ENCODE assay signal across 12 cellular contexts in genomic region chr14:103551338-103551762, GRCh38. TPM values are rescaled to one million over a fixed set of nuclear protein-coding genes. Genes with fewer than 3 reads are reported as not detected.
A peak's percentile ranks its signal among the peaks of the same experiment; 100 is the strongest.
DNase-seq lines count a peak whose midpoint lies in the region.
"Had no signal": no experiment of that assay in that cellular context is flagged by ENCODE, and none has a peak within 500 bp of the region (broad histone marks: within the 10 kb centered on the region; RNA-seq: fewer than 3 reads in every experiment).

No MANE protein-coding gene starts in this region.

- H3K9me3 ChIP-seq in skeletal muscle satellite cell (replicated peaks; ENCODE audit: low read length): no peaks in the 10 kb centered on the region

- H3K4me1 ChIP-seq in skeletal muscle satellite cell (ENCODE audit: control insufficient read depth, insufficient read depth, low read length): peaks cover 27% of the 10 kb centered on the region

- no peak overlapping the region for H3K4me3 Mint-ChIP-seq in T-helper 2 cell treated with Interferon-gamma antibody and Interleukin-4, amounts not matched to agents 5 μg/mL and 100 μg/mL, for 36 hours
- H3K4me3 Mint-ChIP-seq: activated naive CD8-positive, alpha-beta T cell treated with anti-CD3 and anti-CD28 coated beads for 36 hours had no signal

- H3K9me3 Mint-ChIP-seq in T-helper 2 cell treated with Interferon-gamma antibody and Interleukin-4, amounts not matched to agents 5 μg/mL and 100 μg/mL, for 36 hours: no peaks in the 10 kb centered on the region
- H3K9me3 Mint-ChIP-seq: activated naive CD8-positive, alpha-beta T cell treated with anti-CD3 and anti-CD28 coated beads for 36 hours had no signal

- peak overlapping the region; percentile 74 for H3K9ac ChIP-seq in skeletal muscle satellite cell (ENCODE audit: low read depth, low read length)

- H3K4me3 ChIP-seq in skeletal muscle satellite cell (ENCODE audit: low read length): peak overlapping the region; percentile 42

- H3K36me3 ChIP-seq in skeletal muscle satellite cell (ENCODE audit: insufficient read depth, low read length): peaks cover 6% of the 10 kb centered on the region

- no peaks in the 10 kb centered on the region for H3K27me3 ChIP-seq in skeletal muscle satellite cell (ENCODE audit: control insufficient read depth, insufficient read depth, low read length)

- H3K27me3 Mint-ChIP-seq in T-helper 2 cell treated with Interferon-gamma antibody and Interleukin-4, amounts not matched to agents 5 μg/mL and 100 μg/mL, for 36 hours (ENCODE audit: low read depth): no peaks in the 10 kb centered on the region
- H3K27me3 Mint-ChIP-seq: activated naive CD8-positive, alpha-beta T cell treated with anti-CD3 and anti-CD28 coated beads for 36 hours had no signal

- in situ Hi-C loops in G401 (cut with HindIII; ENCODE audit: low sequenced_read_pairs): no loop called here

- peak overlapping the region; percentile 67 for H3K4me2 ChIP-seq in skeletal muscle satellite cell (ENCODE audit: low read length)

- peak overlapping the region; percentile 90 for H3K27ac ChIP-seq in cingulate gyrus (ENCODE audit: low read depth, low read length)

- no peaks in the 10 kb centered on the region for H3K36me3 Mint-ChIP-seq in T-helper 2 cell treated with Interferon-gamma antibody and Interleukin-4, amounts not matched to agents 5 μg/mL and 100 μg/mL, for 36 hours (ENCODE audit: low read depth)

- no peaks in the 10 kb centered on the region for H3K4me1 Mint-ChIP-seq in T-helper 2 cell treated with Interferon-gamma antibody and Interleukin-4, amounts not matched to agents 5 μg/mL and 100 μg/mL, for 36 hours (ENCODE audit: low read depth)

- peak; percentile 66 for DNase-seq in G401 (ENCODE audit: low spot score)
- DNase-seq in left kidney (ENCODE audit: low read depth, low spot score): peak; percentile 77
- no peak for DNase-seq in T-helper 2 cell treated with Interferon-gamma antibody and Interleukin-4, amounts not matched to agents 5 μg/mL and 100 μg/mL, for 36 hours (ENCODE audit: low spot score)
- DNase-seq in central memory CD4-positive, alpha-beta T cell: no peak
- no peak for DNase-seq in stimulated activated CD4-positive, alpha-beta T cell treated with anti-CD3 and anti-CD28 coated beads, Interleukin-4, amount 100 ng/mL, for 24 hours
- no peak for DNase-seq in NCI-H2196 treated with DMSO at 0.1 percent for 48 hours (lab: John Stamatoyannopoulos, UW; ENCODE audit: unreplicated experiment)
- DNase-seq: activated CD4-positive, alpha-beta T cell treated with anti-CD3 and anti-CD28 coated beads for 4 hours; activated naive CD8-positive, alpha-beta T cell treated with anti-CD3 and anti-CD28 coated beads for 36 hours; NCI-H2029 treated with DMSO at 0.1 percent for 48 hours; SHP77 had no signal

- no peak overlapping the region for H3K27ac Mint-ChIP-seq in T-helper 2 cell treated with Interferon-gamma antibody and Interleukin-4, amounts not matched to agents 5 μg/mL and 100 μg/mL, for 36 hours
- H3K27ac Mint-ChIP-seq: activated naive CD8-positive, alpha-beta T cell treated with anti-CD3 and anti-CD28 coated beads for 36 hours had no signal

RNA-seq across cellular contexts. Expression of gene BAG5, which starts 11.1 kb away (rescaled TPM):
- 4.0 and 12.2 TPM in 2 replicates for total RNA-seq in G401 (2014; rRNA removed; shearing (Covaris generic))
- total RNA-seq in skeletal muscle satellite cell (2012; rRNA removed): 24.0 and 28.1 TPM in 2 replicates

RNA-seq across cellular contexts. Expression of gene COA8, which starts 11.4 kb away (rescaled TPM):
- 29.7 and 34.7 TPM in 2 replicates for total RNA-seq in G401 (2014; rRNA removed; shearing (Covaris generic))
- 17.0 and 17.2 TPM in 2 replicates for total RNA-seq in skeletal muscle satellite cell (2012; rRNA removed)

RNA-seq across cellular contexts. Expression of gene TRMT61A, which starts 22.4 kb away (rescaled TPM):
- 17.6 and 29.3 TPM in 2 replicates for total RNA-seq in G401 (2014; rRNA removed; shearing (Covaris generic))
- 14.9 and 17.0 TPM in 2 replicates for total RNA-seq in skeletal muscle satellite cell (2012; rRNA removed)

RNA-seq across cellular contexts. Expression of gene CKB, which starts 28.7 kb away (rescaled TPM):
- 672 and 986 TPM in 2 replicates for total RNA-seq in G401 (2014; rRNA removed; shearing (Covaris generic))
- total RNA-seq in skeletal muscle satellite cell (2012; rRNA removed): 22.1 and 70.3 TPM in 2 replicates

Comparison
In these comparisons a context has a peak if more than half of its experiments do, and no peak if none do; other contexts are left out.
1. DNase-seq: peak in G401 (single experiment) and left kidney (single experiment); none in T-helper 2 cell treated with Interferon-gamma antibody and Interleukin-4, amounts not matched to agents 5 μg/mL and 100 μg/mL, for 36 hours (single experiment), central memory CD4-positive, alpha-beta T cell (single experiment), stimulated activated CD4-positive, alpha-beta T cell treated with anti-CD3 and anti-CD28 coated beads, Interleukin-4, amount 100 ng/mL, for 24 hours (single experiment) and NCI-H2196 treated with DMSO at 0.1 percent for 48 hours (single experiment).